Comparison of ENCODE assay signal across 29 cellular contexts in genomic region chr13:86848716-86849115, GRCh38.
"Had no signal": no experiment of that assay in that cellular context is flagged by ENCODE, and none has a peak within 500 bp of the region (broad histone marks: within the 10 kb centered on the region; RNA-seq: fewer than 3 reads in every experiment).

No MANE protein-coding gene starts in this region.

- H3K9me3 Mint-ChIP-seq: endodermal cell had no signal

- H3K4me3 ChIP-seq: colonic mucosa, coronary artery, dorsolateral prefrontal cortex, esophagus muscularis mucosa, esophagus squamous epithelium, gastrocnemius medialis, gastroesophageal sphincter, heart left ventricle, heart right ventricle had no signal

- FAIRE-seq: colon, endometrium, endothelial cell of umbilical vein, frontal cortex had no signal

- H3K27me3 ChIP-seq: colonic mucosa, esophagus squamous epithelium, foreskin keratinocyte, gastrocnemius medialis, heart left ventricle, heart right ventricle had no signal

- H3K27ac Mint-ChIP-seq: dendritic cell treated with granulocyte-macrophage colony-stimulating factor and Interleukin-4, amounts not matched to agents 40 ng/mL and 50 ng/mL, for 4 days; effector memory CD8-positive, alpha-beta T cell; endodermal cell had no signal

- DNase-seq: colonic mucosa; cortex of kidney; dermis blood vessel endothelial cell; dorsolateral prefrontal cortex; effector CD4-positive, alpha-beta T cell; effector CD8-positive, alpha-beta T cell; effector memory CD4-positive, alpha-beta T cell; effector memory CD8-positive, alpha-beta T cell; endodermal cell; erythroblast; esophagus squamous epithelium; foreskin fibroblast; foreskin keratinocyte; foreskin melanocyte; gastrocnemius medialis; glutamatergic neuron; head of caudate nucleus; heart left ventricle; heart right ventricle had no signal

- H3K4me1 Mint-ChIP-seq: endodermal cell had no signal

- H3K36me3 ChIP-seq: colonic mucosa, esophagus muscularis mucosa, esophagus squamous epithelium, gastrocnemius medialis, gastroesophageal sphincter, heart left ventricle, heart right ventricle had no signal

- H3K4me1 ChIP-seq: colonic mucosa, esophagus muscularis mucosa, esophagus squamous epithelium, foreskin keratinocyte, gastrocnemius medialis, gastroesophageal sphincter, heart left ventricle, heart right ventricle had no signal

- H3K4me3 Mint-ChIP-seq: dendritic cell treated with granulocyte-macrophage colony-stimulating factor and Interleukin-4, amounts not matched to agents 40 ng/mL and 50 ng/mL, for 4 days; effector memory CD8-positive, alpha-beta T cell; endodermal cell had no signal

- H3K9me3 ChIP-seq: colonic mucosa, esophagus muscularis mucosa, esophagus squamous epithelium, gastrocnemius medialis had no signal

- H3K27me3 Mint-ChIP-seq: dendritic cell treated with granulocyte-macrophage colony-stimulating factor and Interleukin-4, amounts not matched to agents 40 ng/mL and 50 ng/mL, for 4 days; effector memory CD8-positive, alpha-beta T cell had no signal

- H3K27ac ChIP-seq: colonic mucosa, coronary artery, dorsolateral prefrontal cortex, epithelial cell of prostate, esophagus muscularis mucosa, esophagus squamous epithelium, foreskin keratinocyte, gastrocnemius medialis, gastroesophageal sphincter, heart left ventricle, heart right ventricle had no signal

- ATAC-seq: effector memory CD8-positive, alpha-beta T cell; esophagus mucosa; foreskin keratinocyte; gastrocnemius medialis; gastroesophageal sphincter; heart left ventricle; heart right ventricle had no signal
